Comparison of ENCODE assay signal across 20 cellular contexts in genomic region chr9:76400534-76401096, GRCh38. TPM values are rescaled to one million over a fixed set of nuclear protein-coding genes. Genes with fewer than 3 reads are reported as not detected.
A peak's percentile ranks its signal among the peaks of the same experiment; 100 is the strongest.
DNase-seq lines count a peak whose midpoint lies in the region; ATAC-seq and TF ChIP-seq lines count a peak whose summit lies in the region.
"Had no signal": no experiment of that assay in that cellular context is flagged by ENCODE, and none has a peak within 500 bp of the region (broad histone marks: within the 10 kb centered on the region; RNA-seq: fewer than 3 reads in every experiment).

No MANE protein-coding gene starts in this region.

- peaks cover 3% of the 10 kb centered on the region for H3K36me3 Mint-ChIP-seq in activated naive CD4-positive, alpha-beta T cell treated with anti-CD3 and anti-CD28 coated beads, Interleukin-2, amount 10 ng/mL, durations not matched to agents 7 days and 5 days
- peaks cover 2% of the 10 kb centered on the region for H3K36me3 Mint-ChIP-seq in T-helper 1 cell treated with Interleukin-12 subunit alpha and Interleukin-12 subunit beta and Interleukin-4 antibody, amounts not matched to agents 30 μg/mL and 1 μg/mL, for 36 hours (ENCODE audit: low read depth)
- H3K36me3 Mint-ChIP-seq: activated naive CD4-positive, alpha-beta T cell treated with anti-CD3 and anti-CD28 coated beads, Interleukin-2, amount 50 U/mL, for 24 hours had no signal

- no peak for DNase-seq in activated naive CD4-positive, alpha-beta T cell treated with anti-CD3 and anti-CD28 coated beads, Interleukin-2, amount 10 ng/mL, durations not matched to agents 7 days and 5 days
- no peak for DNase-seq in activated naive CD4-positive, alpha-beta T cell treated with anti-CD3 and anti-CD28 coated beads, Interleukin-2, amount 50 U/mL, for 16 hours
- DNase-seq in renal cortical epithelial cell (ENCODE audit: low read depth) (peak; percentile 88), pons (ENCODE audit: low spot score) (no peak), body of pancreas (no peak), T-helper 2 cell (no peak)
- DNase-seq: activated CD4-positive, alpha-beta T cell treated with anti-CD3 and anti-CD28 coated beads, Interleukin-2, amount 10 ng/mL, durations not matched to agents 7 days and 5 days; activated T-cell treated with anti-CD3 and anti-CD28 coated beads, Interleukin-2, amount 50 U/mL, for 24 hours; DMS 273 treated with DMSO at 0.1 percent for 48 hours; left cardiac atrium; NCI-H2029; NCI-H446 treated with DMSO at 0.1 percent for 48 hours; stimulated activated CD4-positive, alpha-beta T cell treated with anti-CD3 and anti-CD28 coated beads, Interleukin-4, amount 100 ng/mL, for 4 hours had no signal

- no peak overlapping the region for H3K27ac ChIP-seq in body of pancreas
- H3K27ac ChIP-seq: BLaER1 treated with 17β-estradiol and CSF1 and Interleukin-3, amounts not matched to agents 10 nM and 100 nM had no signal

- peaks cover 7% of the 10 kb centered on the region for H3K4me1 ChIP-seq in body of pancreas

- no peak overlapping the region for H3K4me3 Mint-ChIP-seq in activated naive CD4-positive, alpha-beta T cell treated with anti-CD3 and anti-CD28 coated beads, Interleukin-2, amount 10 ng/mL, durations not matched to agents 7 days and 5 days
- no peak overlapping the region for H3K4me3 Mint-ChIP-seq in T-helper 1 cell treated with Interleukin-12 subunit alpha and Interleukin-12 subunit beta and Interleukin-4 antibody, amounts not matched to agents 30 μg/mL and 1 μg/mL, for 36 hours
- H3K4me3 Mint-ChIP-seq: activated CD4-positive, alpha-beta T cell treated with anti-CD3 and anti-CD28 coated beads, Interleukin-2, amount 10 ng/mL, durations not matched to agents 7 days and 5 days; activated naive CD4-positive, alpha-beta T cell treated with anti-CD3 and anti-CD28 coated beads, Interleukin-2, amount 50 U/mL, for 24 hours; activated T-cell treated with anti-CD3 and anti-CD28 coated beads, Interleukin-2, amount 50 U/mL, for 24 hours; neural crest cell had no signal

- intact Hi-C loops in body of pancreas (cut with DNase I) = no loop called here

- H3K27me3 ChIP-seq in body of pancreas = no peaks in the 10 kb centered on the region
- H3K27me3 ChIP-seq: BLaER1 treated with 17β-estradiol and CSF1 and Interleukin-3, amounts not matched to agents 10 nM and 100 nM had no signal

- CTCF ChIA-PET in activated naive CD4-positive, alpha-beta T cell treated with anti-CD3 and anti-CD28 coated beads, Interleukin-2, amount 10 ng/mL, durations not matched to agents 7 days and 5 days (lab: Charles Lee) = interaction anchor here (0.6 to 2.5 kb wide), 6 partner anchors 20 to 305 kb away, joined by 3 to 11 read pairs (median 6); partner anchors contain the start of gene GCNT1

- 5 to 28% methylated on average over 1 of the region's 1 CpG for WGBS in body of pancreas, 2 donors

- ATAC-seq in esophagus mucosa (peak; percentile 77), body of pancreas (no peak)
- ATAC-seq: HCT116, left cardiac atrium had no signal

- H3K9me3 ChIP-seq in body of pancreas = no peaks in the 10 kb centered on the region
- H3K9me3 ChIP-seq: BLaER1 treated with 17β-estradiol and CSF1 and Interleukin-3, amounts not matched to agents 10 nM and 100 nM had no signal

- peaks cover 43% of the 10 kb centered on the region for H3K4me1 Mint-ChIP-seq in activated naive CD4-positive, alpha-beta T cell treated with anti-CD3 and anti-CD28 coated beads, Interleukin-2, amount 10 ng/mL, durations not matched to agents 7 days and 5 days
- peaks cover 21% of the 10 kb centered on the region for H3K4me1 Mint-ChIP-seq in T-helper 1 cell treated with Interleukin-12 subunit alpha and Interleukin-12 subunit beta and Interleukin-4 antibody, amounts not matched to agents 30 μg/mL and 1 μg/mL, for 36 hours (ENCODE audit: low read depth)

- no peaks in the 10 kb centered on the region for H3K9me3 Mint-ChIP-seq in activated naive CD4-positive, alpha-beta T cell treated with anti-CD3 and anti-CD28 coated beads, Interleukin-2, amount 10 ng/mL, durations not matched to agents 7 days and 5 days
- H3K9me3 Mint-ChIP-seq in T-helper 1 cell treated with Interleukin-12 subunit alpha and Interleukin-12 subunit beta and Interleukin-4 antibody, amounts not matched to agents 30 μg/mL and 1 μg/mL, for 36 hours = no peaks in the 10 kb centered on the region
- H3K9me3 Mint-ChIP-seq: activated CD4-positive, alpha-beta T cell treated with anti-CD3 and anti-CD28 coated beads, Interleukin-2, amount 10 ng/mL, durations not matched to agents 7 days and 5 days; activated naive CD4-positive, alpha-beta T cell treated with anti-CD3 and anti-CD28 coated beads, Interleukin-2, amount 50 U/mL, for 24 hours; activated T-cell treated with anti-CD3 and anti-CD28 coated beads, Interleukin-2, amount 50 U/mL, for 24 hours; neural crest cell had no signal

- TF ChIP-seq CTCF in body of pancreas (IDR thresholded peaks at IDR 0.05) = no peak

- H3K36me3 ChIP-seq in body of pancreas (replicated peaks in 1 of 2; ENCODE audit: insufficient read depth in 1 of 2, low read depth in 2 of 2) = no peaks in the 10 kb centered on the region
- H3K36me3 ChIP-seq: BLaER1 treated with 17β-estradiol and CSF1 and Interleukin-3, amounts not matched to agents 10 nM and 100 nM had no signal

- peak overlapping the region; percentile 80 for H3K27ac Mint-ChIP-seq in activated naive CD4-positive, alpha-beta T cell treated with anti-CD3 and anti-CD28 coated beads, Interleukin-2, amount 10 ng/mL, durations not matched to agents 7 days and 5 days
- peak overlapping the region; percentile 53 for H3K27ac Mint-ChIP-seq in T-helper 1 cell treated with Interleukin-12 subunit alpha and Interleukin-12 subunit beta and Interleukin-4 antibody, amounts not matched to agents 30 μg/mL and 1 μg/mL, for 36 hours
- H3K27ac Mint-ChIP-seq: activated CD4-positive, alpha-beta T cell treated with anti-CD3 and anti-CD28 coated beads, Interleukin-2, amount 10 ng/mL, durations not matched to agents 7 days and 5 days; activated naive CD4-positive, alpha-beta T cell treated with anti-CD3 and anti-CD28 coated beads, Interleukin-2, amount 50 U/mL, for 24 hours; activated T-cell treated with anti-CD3 and anti-CD28 coated beads, Interleukin-2, amount 50 U/mL, for 24 hours had no signal

- H3K27me3 Mint-ChIP-seq in activated naive CD4-positive, alpha-beta T cell treated with anti-CD3 and anti-CD28 coated beads, Interleukin-2, amount 10 ng/mL, durations not matched to agents 7 days and 5 days = no peaks in the 10 kb centered on the region
- no peaks in the 10 kb centered on the region for H3K27me3 Mint-ChIP-seq in T-helper 1 cell treated with Interleukin-12 subunit alpha and Interleukin-12 subunit beta and Interleukin-4 antibody, amounts not matched to agents 30 μg/mL and 1 μg/mL, for 36 hours (ENCODE audit: low read depth)
- H3K27me3 Mint-ChIP-seq: activated CD4-positive, alpha-beta T cell treated with anti-CD3 and anti-CD28 coated beads, Interleukin-2, amount 10 ng/mL, durations not matched to agents 7 days and 5 days; activated naive CD4-positive, alpha-beta T cell treated with anti-CD3 and anti-CD28 coated beads, Interleukin-2, amount 50 U/mL, for 24 hours; activated T-cell treated with anti-CD3 and anti-CD28 coated beads, Interleukin-2, amount 50 U/mL, for 24 hours had no signal

- TF ChIP-seq POLR2A in body of pancreas (IDR thresholded peaks at IDR 0.05) = no peak

- no peak overlapping the region for H3K4me3 ChIP-seq in body of pancreas
- H3K4me3 ChIP-seq: BLaER1 treated with 17β-estradiol and CSF1 and Interleukin-3, amounts not matched to agents 10 nM and 100 nM had no signal

RNA-seq across cellular contexts. Expression of gene RFK, which starts 6.4 kb away (rescaled TPM):
- total RNA-seq in esophagus mucosa (6.6 TPM), renal cortical epithelial cell (56.6 and 71.0 TPM in 2 replicates), body of pancreas (10 to 100 TPM in 1 of 2 donors, 1 to 10 TPM in 1; 7.6 to 13.0 TPM)

RNA-seq across cellular contexts. Expression of gene GCNT1, which starts 58.4 kb away (rescaled TPM):
- total RNA-seq in esophagus mucosa (3.8 TPM), renal cortical epithelial cell (25.0 and 130 TPM in 2 replicates), body of pancreas (10 to 100 TPM in 1 of 2 donors, 1 to 10 TPM in 1; 7.3 to 34.2 TPM)
- total RNA-seq: A673 had no signal
